ENCODE assay signal across 15 cellular contexts in genomic region chr14:60565211-60565610, GRCh38. TPM values are rescaled to one million over a fixed set of nuclear protein-coding genes. Genes with fewer than 3 reads are reported as not detected.
DNase-seq lines count a peak whose midpoint lies in the region; ATAC-seq, FAIRE-seq and TF ChIP-seq lines count a peak whose summit lies in the region.
"Had no signal": no experiment of that assay in that cellular context is flagged by ENCODE, and none has a peak within 500 bp of the region (broad histone marks: within the 10 kb centered on the region; RNA-seq: fewer than 3 reads in every experiment).

No MANE protein-coding gene starts in this region.

- no peak for TF ChIP-seq RAD21 in GM12878 (IDR thresholded peaks at IDR 0.05; ENCODE audit: insufficient read depth, low read depth, low read length)

- H3K27ac ChIP-seq in GM12878 (ENCODE audit: control insufficient read depth, insufficient read depth) (no peak overlapping the region), mesenchymal stem cell (ENCODE audit: low read length, poor library complexity, severe bottlenecking) (peak overlapping the region; percentile 13)
- H3K27ac ChIP-seq: right atrium auricular region, tibial artery had no signal

- H2BK12ac ChIP-seq in mesenchymal stem cell (ENCODE audit: low read length in 2 of 2) = no peak overlapping the region

- no peak overlapping the region for H3K23ac ChIP-seq in mesenchymal stem cell (ENCODE audit: low read length in 2 of 2)

- CTCF ChIA-PET in BJ (lab: Yijun Ruan, JAX) (interaction anchor here (0.6 to 1.0 kb wide), 2 partner anchors 299 to 450 kb away, joined by 3 read pairs; no protein-coding TSS in a partner anchor), GM12878 (lab: Yijun Ruan, JAX) (interaction anchor here (0.6 to 1.7 kb wide), 11 partner anchors 127 to 989 kb away, joined by 3 to 26 read pairs (median 3); partner anchors contain the start of gene CCDC175)

- no TSS peak for BruUV-seq in GM12878 (replicated peaks; lab: Mats Ljungman, UMichigan)

- peaks cover 5% of the 10 kb centered on the region for H3K79me1 ChIP-seq in mesenchymal stem cell (replicated peaks; ENCODE audit: low read length, poor library complexity, severe bottlenecking)

- SMC1A ChIA-PET in GM12878 (lab: Charles Lee; ENCODE audit: uncharacterized antibody, unreplicated experiment) = interaction anchor here (0.7 to 1.7 kb wide), 5 partner anchors 8 to 234 kb away, joined by 3 to 11 read pairs (median 4); no protein-coding TSS in a partner anchor

- TF ChIP-seq EP300 in GM12878 (IDR thresholded peaks at IDR 0.05; ENCODE audit: borderline replicate concordance in 1 of 2, control insufficient read depth in 1 of 2, low read depth in 2 of 2, low read length in 2 of 2) = no peak

- no peak overlapping the region for H2BK120ac ChIP-seq in mesenchymal stem cell (ENCODE audit: low read depth, low read length)

- no peak overlapping the region for H4K8ac ChIP-seq in mesenchymal stem cell (ENCODE audit: low read length)

- no peak overlapping the region for H2AK5ac ChIP-seq in mesenchymal stem cell (ENCODE audit: low read length, severe bottlenecking)

- no peak for TF ChIP-seq POLR2A in GM12878 (IDR thresholded peaks at IDR 0.05; ENCODE audit: low read depth, low read length)

- no peaks in the 10 kb centered on the region for H3K79me2 ChIP-seq in GM12878 (ENCODE audit: control insufficient read depth, insufficient read depth, low read length)

- no peaks in the 10 kb centered on the region for H3K36me3 Mint-ChIP-seq in activated naive CD4-positive, alpha-beta T cell treated with anti-CD3 and anti-CD28 coated beads, Interleukin-2, amount 50 U/mL, for 72 hours
- H3K36me3 Mint-ChIP-seq: CD8-positive, alpha-beta memory T cell had no signal

- H3K9me3 Mint-ChIP-seq in activated naive CD4-positive, alpha-beta T cell treated with anti-CD3 and anti-CD28 coated beads, Interleukin-2, amount 50 U/mL, for 72 hours = no peaks in the 10 kb centered on the region
- H3K9me3 Mint-ChIP-seq: CD8-positive, alpha-beta memory T cell had no signal

- H3K9me3 ChIP-seq in GM12878 (replicated peaks; ENCODE audit: control insufficient read depth, insufficient read depth, low read length) (no peaks in the 10 kb centered on the region), mesenchymal stem cell (ENCODE audit: control insufficient read depth, low read length) (no peaks in the 10 kb centered on the region)
- H3K9me3 ChIP-seq: right atrium auricular region, tibial artery had no signal

- no peak overlapping the region for H3K4ac ChIP-seq in mesenchymal stem cell (ENCODE audit: low read depth in 1 of 2, low read length in 2 of 2)

- intact Hi-C loops in GM12878 (cut with micrococcal nuclease; ENCODE audit: unreplicated experiment) = loop anchor here (10.0 kb wide), 1 partner anchor 600 kb away; no protein-coding TSS in a partner anchor

- H3K27ac Mint-ChIP-seq in activated naive CD4-positive, alpha-beta T cell treated with anti-CD3 and anti-CD28 coated beads, Interleukin-2, amount 50 U/mL, for 72 hours = no peak overlapping the region
- H3K27ac Mint-ChIP-seq: activated CD8-positive, alpha-beta T cell treated with anti-CD3 and anti-CD28 coated beads, Interleukin-2, amount 10 ng/mL, durations not matched to agents 7 days and 5 days; CD8-positive, alpha-beta memory T cell; T-helper 17 cell had no signal

- 37% methylated on average over 6 of the region's 6 CpGs for WGBS in GM12878 (ENCODE audit: insufficient coverage, insufficient replicate concordance, low lambda C conversion rate, missing lambda C conversion rate)
- 85% methylated on average over 6 of the region's 6 CpGs for WGBS in mesenchymal stem cell

- H3K4me3 ChIP-seq in BJ (ENCODE audit: low read depth, low read length) = no peak overlapping the region
- no peak overlapping the region for H3K4me3 ChIP-seq in GM12878
- no peak overlapping the region for H3K4me3 ChIP-seq in mesenchymal stem cell (ENCODE audit: insufficient read depth in 1 of 2, low read depth in 1 of 2, low read length in 2 of 2)
- H3K4me3 ChIP-seq: right atrium auricular region, tibial artery had no signal

- in situ Hi-C loops in GM12878 (cut with MboI) = loop anchor here (5.0 kb wide), 1 partner anchor 498 kb away; no protein-coding TSS in a partner anchor

- H4K20me1 ChIP-seq in GM12878 (ENCODE audit: control insufficient read depth, insufficient read depth) = no peaks in the 10 kb centered on the region

- TF ChIP-seq CTCF in BJ (IDR thresholded peaks at IDR 0.05; ENCODE audit: insufficient read depth, low read depth, low read length) (no peak), GM12878 (IDR thresholded peaks at IDR 0.05 in 2 of 3, conservative IDR thresholded peaks at IDR 0.05 in 1 of 3; ENCODE audit: control insufficient read depth in 2 of 3, extremely low read depth in 1 of 3, insufficient read depth in 1 of 3, low read depth in 3 of 3, low read length in 3 of 3) (no peak)

- H2BK5ac ChIP-seq in mesenchymal stem cell (ENCODE audit: low read depth, low read length, poor library complexity, severe bottlenecking) = no peak overlapping the region

- peak; percentile 61 for ATAC-seq in GM12878
- ATAC-seq in GM19023 (IDR thresholded peaks at IDR 0.05; ENCODE audit: unreplicated experiment) = no peak
- ATAC-seq in activated naive CD4-positive, alpha-beta T cell treated with anti-CD3 and anti-CD28 coated beads, Interleukin-2, amount 50 U/mL, for 72 hours = no peak
- no peak for ATAC-seq in HG02870 (IDR thresholded peaks at IDR 0.05; ENCODE audit: unreplicated experiment)
- ATAC-seq: activated CD8-positive, alpha-beta T cell treated with anti-CD3 and anti-CD28 coated beads, Interleukin-2, amount 10 ng/mL, durations not matched to agents 7 days and 5 days; T-helper 17 cell had no signal

- H3K27me3 ChIP-seq in BJ (ENCODE audit: control insufficient read depth, insufficient read depth, low read length) (no peaks in the 10 kb centered on the region), GM12878 (replicated peaks in 1 of 2; ENCODE audit: control insufficient read depth in 2 of 2, insufficient read depth in 2 of 2, low read length in 1 of 2) (no peaks in the 10 kb centered on the region; a peak in 1 of 4 replicates), mesenchymal stem cell (ENCODE audit: control insufficient read depth in 1 of 2, insufficient read depth in 1 of 2, low read length in 2 of 2) (no peaks in the 10 kb centered on the region)
- H3K27me3 ChIP-seq: right atrium auricular region, tibial artery had no signal

- H3K4me2 ChIP-seq in GM12878 (ENCODE audit: control insufficient read depth, insufficient read depth) (no peak overlapping the region), mesenchymal stem cell (ENCODE audit: low read length, poor library complexity, severe bottlenecking) (no peak overlapping the region)

- H3K36me3 ChIP-seq in BJ (ENCODE audit: control insufficient read depth, insufficient read depth, low read length) (no peaks in the 10 kb centered on the region), GM12878 (ENCODE audit: control insufficient read depth in 2 of 2, insufficient read depth in 2 of 2, low read length in 1 of 2) (no peaks in the 10 kb centered on the region), mesenchymal stem cell (ENCODE audit: control insufficient read depth in 1 of 2, insufficient read depth in 2 of 2, low read depth in 1 of 2, low read length in 2 of 2) (no peaks in the 10 kb centered on the region)
- H3K36me3 ChIP-seq: right atrium auricular region, tibial artery had no signal

- H3K14ac ChIP-seq in mesenchymal stem cell (ENCODE audit: low read length in 2 of 2) = no peak overlapping the region

- POLR2A ChIA-PET in BJ (lab: Charles Lee) (interaction anchor here (0.6 kb wide), 1 partner anchor 689 kb away, joined by 8 read pairs; no protein-coding TSS in a partner anchor), GM12878 (lab: Charles Lee) (no interaction called here)

- DNase-seq in BJ (ENCODE audit: low read depth) (peak; percentile 30), LHCN-M2 (ENCODE audit: low read depth) (peak; percentile 84), GM12878 (ENCODE audit: low read depth, low spot score) (no peak), mesenchymal stem cell (no peak), NCI-H82 treated with DMSO at 0.1 percent for 48 hours (lab: John Stamatoyannopoulos, UW; ENCODE audit: unreplicated experiment) (no peak)
- no peak for DNase-seq in activated naive CD4-positive, alpha-beta T cell treated with anti-CD3 and anti-CD28 coated beads, Interleukin-2, amount 50 U/mL, for 72 hours (ENCODE audit: low spot score in 2 of 2)
- DNase-seq: activated CD8-positive, alpha-beta T cell treated with anti-CD3 and anti-CD28 coated beads, Interleukin-2, amount 10 ng/mL, durations not matched to agents 7 days and 5 days; activated naive CD4-positive, alpha-beta T cell treated with Interleukin-2 at 50 U/mL for 16 hours; CD8-positive, alpha-beta memory T cell; T-helper 17 cell; tibial artery had no signal

- no peak overlapping the region for H2BK15ac ChIP-seq in mesenchymal stem cell (ENCODE audit: low read depth, poor library complexity, severe bottlenecking)

- H3K18ac ChIP-seq in mesenchymal stem cell (ENCODE audit: low read depth in 1 of 2, low read length in 2 of 2) = no peak overlapping the region

- H4K91ac ChIP-seq in mesenchymal stem cell (ENCODE audit: low read length) = no peak overlapping the region

- no peak for FAIRE-seq in GM12878 (lab: Jason Lieb, UNC)

- RAD21 ChIA-PET in GM12878 (lab: Charles Lee; ENCODE audit: unreplicated experiment) = interaction anchor here (0.7 to 1.8 kb wide), 4 partner anchors 207 to 376 kb away, joined by 3 to 9 read pairs (median 6); no protein-coding TSS in a partner anchor

- 0 out of 2 replicates have a peak, but pooled peaks cover 5% of the 10 kb centered on the region for H3K4me1 ChIP-seq in GM12878 (ENCODE audit: control insufficient read depth, insufficient read depth, low read length)
- H3K4me1 ChIP-seq in mesenchymal stem cell (ENCODE audit: control insufficient read depth, insufficient read depth, low read depth, low read length) = peaks cover 5% of the 10 kb centered on the region
- H3K4me1 ChIP-seq: right atrium auricular region had no signal

- H3K9ac ChIP-seq in GM12878 (ENCODE audit: control insufficient read depth, insufficient read depth, low read length) = no peak overlapping the region
- no peak overlapping the region for H3K9ac ChIP-seq in mesenchymal stem cell (ENCODE audit: low read length)

- H2AFZ ChIP-seq in GM12878 (ENCODE audit: control insufficient read depth, low read depth, low read length) (no peak overlapping the region), mesenchymal stem cell (ENCODE audit: low read depth, low read length) (no peak overlapping the region)

RNA-seq across cellular contexts. Expression of gene SIX6, which starts 56.3 kb away (rescaled TPM):
- polyA plus RNA-seq in BJ (2011; rRNA removed) = not detected in 2 replicates
- polyA minus RNA-seq in BJ (2011; rRNA and poly(A)+ RNA removed) = not detected in 2 replicates
- total RNA-seq in LHCN-M2 (2014; rRNA removed) = not detected in 2 replicates
- polyA plus RNA-seq in LHCN-M2 (2012) = not detected
- total RNA-seq in GM12878 (2013; cell fraction: nucleolus; rRNA removed) = not detected in 2 replicates
- not detected in 2 replicates for total RNA-seq in GM12878 (2014; rRNA removed)
- total RNA-seq in GM12878 (2014; rRNA removed; fragmentation: Illumina TruSeq; extraction: Trizol) = not detected in 2 replicates
- total RNA-seq in GM12878 (2021) = not detected in 2 replicates
- polyA plus RNA-seq in GM12878 (2011; ENCODE audit: low read depth) = not detected
- not detected in 2 replicates for polyA plus RNA-seq in GM12878 (2011; rRNA removed)
- not detected in 2 replicates for polyA plus RNA-seq in GM12878 (2011; cell fraction: cytosol; rRNA removed)
- polyA plus RNA-seq in GM12878 (2011; cell fraction: nucleus; rRNA removed) = not detected in 2 replicates
- polyA plus RNA-seq in GM12878 (2012) = 0.04 TPM in 1 of 2 replicates, not detected in the other
- polyA plus RNA-seq in GM12878 (2014; fragmentation: Illumina TruSeq; extraction: Trizol) = not detected in 2 replicates
- not detected for polyA plus RNA-seq in GM12878 (2014; fragmentation: Nextera tagmentation; extraction: Ambion mirVana)
- polyA plus RNA-seq in GM12878 (2014; rRNA removed) = not detected in 2 replicates
- polyA plus RNA-seq in GM12878 (2016; fragmentation: Nextera tagmentation; extraction: Ambion mirVana) = not detected
- not detected in 2 replicates for polyA minus RNA-seq in GM12878 (2011; rRNA and poly(A)+ RNA removed)
- not detected in 2 replicates for polyA minus RNA-seq in GM12878 (2011; cell fraction: cytosol; rRNA and poly(A)+ RNA removed)
- not detected in 2 replicates for polyA minus RNA-seq in GM12878 (2011; cell fraction: nucleus; rRNA and poly(A)+ RNA removed)
- not detected for polyA plus RNA-seq in mesenchymal stem cell (2013, experiment 1 of 2)
- polyA plus RNA-seq in mesenchymal stem cell (2013, experiment 2 of 2) = not detected
- not detected for total RNA-seq in activated naive CD4-positive, alpha-beta T cell treated with anti-CD3 and anti-CD28 coated beads, Interleukin-2, amount 50 U/mL, for 72 hours
- total RNA-seq: activated CD8-positive, alpha-beta T cell treated with anti-CD3 and anti-CD28 coated beads, Interleukin-2, amount 10 ng/mL, durations not matched to agents 7 days and 5 days; CD8-positive, alpha-beta memory T cell; mononuclear cell; right atrium auricular region; T-helper 17 cell had no signal
- polyA plus RNA-seq: CD8-positive, alpha-beta memory T cell had no signal

Comparison
In these comparisons a context has a peak if more than half of its experiments do, and no peak if none do; other contexts are left out.
1. DNase-seq: peak in BJ (single experiment) and LHCN-M2 (single experiment); none in GM12878 (single experiment), mesenchymal stem cell (single experiment), activated naive CD4-positive, alpha-beta T cell treated with anti-CD3 and anti-CD28 coated beads, Interleukin-2, amount 50 U/mL, for 72 hours (0 of 2) and NCI-H82 treated with DMSO at 0.1 percent for 48 hours (single experiment).